In the genomic region with DNA sequence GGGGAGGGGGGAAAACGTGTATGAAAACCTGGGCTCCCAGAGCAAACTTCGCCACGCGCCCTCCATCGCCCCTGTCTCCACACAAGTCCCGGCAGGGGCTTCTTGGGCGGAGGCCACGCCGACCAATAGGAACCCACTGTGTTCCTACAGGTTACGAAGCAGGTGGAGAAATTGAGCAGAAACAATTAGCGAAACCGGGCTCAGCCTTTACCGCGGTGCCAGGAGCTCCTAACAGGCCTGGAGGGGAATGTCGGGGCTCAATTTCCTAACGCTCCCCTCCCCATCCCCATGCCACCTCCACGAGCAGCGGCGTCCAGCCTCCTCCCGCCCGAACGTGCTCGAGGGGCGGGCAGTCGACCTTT, we compare ENCODE assay signal across 1 cellular context.
TF ChIP-seq lines count a peak whose summit lies in the region.

No MANE protein-coding gene starts in this region.

TF ChIP-seq in HepG2, 621 proteins besides CTCF, POLR2A, EP300 and RAD21 (continued from another document):
- TF ChIP-seq POGZ (CRISPR knock-in tag; IDR thresholded peaks at IDR 0.05): no peak
- TF ChIP-seq KLF13 (CRISPR knock-in tag; IDR thresholded peaks at IDR 0.05): no peak
